In genomic region chr19:1863308-1863637, GRCh38 we compare ENCODE assay signal across 8 cellular contexts. TPM values are rescaled to one million over a fixed set of nuclear protein-coding genes. Genes with fewer than 3 reads are reported as not detected.
A peak's percentile ranks its signal among the peaks of the same experiment; 100 is the strongest.
DNase-seq lines count a peak whose midpoint lies in the region; ATAC-seq and TF ChIP-seq lines count a peak whose summit lies in the region.

Gene KLF16 (minus strand): TSS chr19:1863579. CDS start chr19:1863497, 82 bp downstream.

- H3K27me3 Mint-ChIP-seq in CD8-positive, alpha-beta memory T cell, result peaks cover 0 to 4% of the 10 kb centered on the region in 2 donors
- H3K27me3 Mint-ChIP-seq in MCF 10A (ENCODE audit: insufficient read depth, unreplicated experiment), result no peaks in the 10 kb centered on the region

- POLR2A ChIA-PET in CD8-positive, alpha-beta memory T cell (lab: Charles Lee), result no interaction called here
- POLR2A ChIA-PET in MCF 10A (lab: Yijun Ruan, JAX), result no interaction called here

- no peaks in the 10 kb centered on the region for H3K36me3 ChIP-seq in CD8-positive, alpha-beta memory T cell (ENCODE audit: insufficient read depth, low read length)

- CTCF ChIA-PET in CD8-positive, alpha-beta memory T cell (lab: Charles Lee), result no interaction called here
- CTCF ChIA-PET in MCF 10A (lab: Yijun Ruan, JAX), result no interaction called here

- ATAC-seq in HG02970 (IDR thresholded peaks at IDR 0.05; ENCODE audit: low FRiP score, unreplicated experiment) (peak; percentile 3), GM18511 (IDR thresholded peaks at IDR 0.05; ENCODE audit: unreplicated experiment) (no peak)

- H3K4me3 Mint-ChIP-seq in CD8-positive, alpha-beta memory T cell, result peak within 1 kb of the TSS; percentile 91 to 100 (median 95)
- H3K4me3 Mint-ChIP-seq in MCF 10A (ENCODE audit: unreplicated experiment), result peak within 1 kb of the TSS; percentile 80

- no peak for DNase-seq in CD8-positive, alpha-beta memory T cell
- no peak for DNase-seq in MCF 10A (ENCODE audit: unreplicated experiment)
- no peak for DNase-seq in mesenteric fat pad (ENCODE audit: low spot score)
- DNase-seq in GM20000 (ENCODE audit: low spot score), result no peak
- no peak for DNase-seq in effector CD4-positive, alpha-beta T cell
- no peak for DNase-seq in stimulated activated CD4-positive, alpha-beta T cell treated with anti-CD3 and anti-CD28 coated beads, Interleukin-15, amount 100 ng/mL, for 24 hours

- H3K27ac Mint-ChIP-seq in CD8-positive, alpha-beta memory T cell, result peak within 1 kb of the TSS; percentile 91 to 100 (median 96)
- peak within 1 kb of the TSS; percentile 67 for H3K27ac Mint-ChIP-seq in MCF 10A (ENCODE audit: low read depth, unreplicated experiment)

- H3K9me3 ChIP-seq in CD8-positive, alpha-beta memory T cell (ENCODE audit: low read length), result no peaks in the 10 kb centered on the region

- H3K27ac ChIP-seq in CD8-positive, alpha-beta memory T cell (ENCODE audit: low read depth, low read length), result peak within 1 kb of the TSS; percentile 79

- H3K4me1 Mint-ChIP-seq in CD8-positive, alpha-beta memory T cell, result peaks cover 18 to 55% (median 28%) of the 10 kb centered on the region in 3 donors
- H3K4me1 Mint-ChIP-seq in MCF 10A (ENCODE audit: insufficient read depth, unreplicated experiment), result peaks cover 5% of the 10 kb centered on the region

- H3K4me1 ChIP-seq in CD8-positive, alpha-beta memory T cell (ENCODE audit: insufficient read depth, low read length), result peaks cover 35% of the 10 kb centered on the region

- no peaks in the 10 kb centered on the region for H3K9me3 Mint-ChIP-seq in CD8-positive, alpha-beta memory T cell
- H3K9me3 Mint-ChIP-seq in MCF 10A (ENCODE audit: unreplicated experiment), result no peaks in the 10 kb centered on the region

- intact Hi-C loops in MCF 10A (cut with micrococcal nuclease), result no loop called here

- peaks cover 0 to 6% (median 0%) of the 10 kb centered on the region in 3 donors for H3K36me3 Mint-ChIP-seq in CD8-positive, alpha-beta memory T cell
- peaks cover 10% of the 10 kb centered on the region for H3K36me3 Mint-ChIP-seq in MCF 10A (ENCODE audit: insufficient read depth, unreplicated experiment)

- TF ChIP-seq CTCF in MCF 10A (IDR thresholded peaks at IDR 0.05; ENCODE audit: unreplicated experiment), result no peak
- TF ChIP-seq CTCF in GM20000 (IDR thresholded peaks at IDR 0.05; ENCODE audit: extremely low read depth, missing control alignments), result no peak

- peak within 1 kb of the TSS; percentile 66 for H3K4me3 ChIP-seq in CD8-positive, alpha-beta memory T cell (ENCODE audit: low read length)

- BruUV-seq in MCF 10A (replicated peaks; lab: Mats Ljungman, UMichigan), result no TSS peak

- H3K27me3 ChIP-seq in CD8-positive, alpha-beta memory T cell (ENCODE audit: insufficient read depth, low read length, poor library complexity, severe bottlenecking), result no peaks in the 10 kb centered on the region

RNA-seq across cellular contexts. Expression of gene KLF16, which starts in this region (rescaled TPM):
- total RNA-seq in CD8-positive, alpha-beta memory T cell, result 10 to 100 TPM; 42.8 to 43.1 TPM
- 0.92 TPM for polyA plus RNA-seq in CD8-positive, alpha-beta memory T cell
- total RNA-seq in MCF 10A (2022) (27.0 and 45.5 TPM in 2 replicates), mesenteric fat pad (19.0 TPM)
